2 cellular contexts compared by ENCODE assay signal in genomic region chr1:244049969-244050834, GRCh38.
TF ChIP-seq lines count a peak whose summit lies in the region.

No MANE protein-coding gene starts in this region.

TF ChIP-seq in GM12878, 131 proteins besides CTCF, POLR2A, EP300 and RAD21 (continued from another document):
- TF ChIP-seq RELB (IDR thresholded peaks at IDR 0.05; ENCODE audit: low read depth) = 0 out of 2 replicates have a peak, but pooled peaks have one; percentile 3
TF ChIP-seq in GM12878: peak in this region for 3.

TF ChIP-seq in liver, 16 proteins besides CTCF, POLR2A, EP300 and RAD21 (continued from another document):
- TF ChIP-seq ZBTB33 (IDR thresholded peaks at IDR 0.05) (no peak), EGR1 (IDR thresholded peaks at IDR 0.05; ENCODE audit: low read depth in 2 of 2) (no peak), YY1 (IDR thresholded peaks at IDR 0.05) (peak; percentile 23), NR2F2 (IDR thresholded peaks at IDR 0.05) (no peak), MAX (IDR thresholded peaks at IDR 0.05) (no peak)
